Comparison of ENCODE assay signal across 7 cellular contexts in the genomic region with DNA sequence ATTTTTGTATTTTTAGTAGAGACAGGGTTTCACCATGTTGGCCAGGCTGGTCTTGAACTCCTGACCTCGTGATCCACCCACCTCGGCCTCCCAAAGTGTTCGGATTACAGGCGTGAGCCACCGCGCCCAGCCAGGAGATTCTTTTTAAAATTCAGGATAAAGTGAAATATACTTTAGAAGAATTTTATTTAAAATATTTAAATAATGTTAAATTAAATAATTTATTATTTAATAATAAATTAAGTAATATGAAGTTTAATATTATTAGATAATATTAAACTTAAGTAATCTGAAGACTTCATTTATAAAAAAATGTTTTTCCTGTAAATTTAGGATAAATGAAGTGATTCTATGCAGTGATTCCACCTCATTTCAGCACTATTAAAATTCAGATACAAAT.
DNase-seq lines count a peak whose midpoint lies in the region; ATAC-seq, FAIRE-seq and TF ChIP-seq lines count a peak whose summit lies in the region.
"Not testable (repeated sequence)": the region's sequence is repeated elsewhere in the genome, so short reads cannot be mapped to it uniquely, and the experiment has no call there.

No MANE protein-coding gene starts in this region.

- peak overlapping the region; percentile 99 for H3K27ac ChIP-seq in OCI-LY3 (ENCODE audit: low read length)
- not testable (repeated sequence) for H3K27ac ChIP-seq in kidney (ENCODE audit: low read depth in 2 of 2, low read length in 2 of 2)

- not testable (repeated sequence) for H3K4me3 ChIP-seq in OCI-LY3 (ENCODE audit: low read length); kidney (ENCODE audit: low read length in 2 of 2)

- not testable (repeated sequence) for H3K27ac Mint-ChIP-seq in WTC11

- intact Hi-C loops in kidney (cut with DNase I), result not testable (repeated sequence)

- not testable (repeated sequence) for H3K79me2 ChIP-seq in OCI-LY3 (ENCODE audit: low read length)

- H2AFZ ChIP-seq in OCI-LY3 (ENCODE audit: low read depth, low read length), result not testable (repeated sequence)

- not testable (repeated sequence) for H3K9me3 Mint-ChIP-seq in WTC11

- not testable (repeated sequence) for H3K36me3 ChIP-seq in OCI-LY3 (replicated peaks; ENCODE audit: low read depth, low read length); kidney (ENCODE audit: control insufficient read depth in 1 of 2, insufficient read depth in 2 of 2, low read length in 2 of 2)

- H3K4me3 Mint-ChIP-seq in WTC11, result not testable (repeated sequence)

- peak overlapping the region; percentile 72; the same call in 1 of the 2 replicates for H3K9ac ChIP-seq in OCI-LY3 (ENCODE audit: low read length)
- H3K9ac ChIP-seq in kidney (ENCODE audit: low read length in 2 of 2), result not testable (repeated sequence)

- peaks cover 50% of the 10 kb centered on the region for H3K4me1 Mint-ChIP-seq in WTC11

- H3K9me3 ChIP-seq in OCI-LY3 (ENCODE audit: insufficient read depth, low read length); kidney (ENCODE audit: control insufficient read depth in 1 of 2, low read length in 2 of 2): not testable (repeated sequence)

- ATAC-seq in WTC11, result not testable (repeated sequence)

- POLR2A ChIA-PET in WTC11 (lab: Charles Lee), result not testable (repeated sequence)

- not testable (repeated sequence) for DNase-seq in WTC11 (ENCODE audit: low spot score); frontal cortex (ENCODE audit: low spot score in 2 of 2); kidney

- H3K4me1 ChIP-seq in OCI-LY3 (ENCODE audit: low read length), result peaks cover 55% of the 10 kb centered on the region
- H3K4me1 ChIP-seq in kidney (ENCODE audit: control insufficient read depth in 1 of 2, insufficient read depth in 1 of 2, low read depth in 1 of 2, low read length in 2 of 2), result not testable (repeated sequence)

- peak overlapping the region; percentile 20 for H3K4me2 ChIP-seq in OCI-LY3 (ENCODE audit: low read length)

- peak; percentile 70 for FAIRE-seq in A204.1 (lab: Jason Lieb, UNC)
- peak; percentile 89 for FAIRE-seq in G401.6 (lab: Jason Lieb, UNC)
- FAIRE-seq in TTC549 (lab: Jason Lieb, UNC), result peak; percentile 60
- peak; percentile 85 for FAIRE-seq in frontal cortex (lab: Jason Lieb, UNC)
- peak; percentile 85 for FAIRE-seq in kidney (lab: Jason Lieb, UNC)

- H3K36me3 Mint-ChIP-seq in WTC11, result not testable (repeated sequence)

- CTCF ChIA-PET in WTC11 (lab: Charles Lee), result not testable (repeated sequence)

- not testable (repeated sequence) for TF ChIP-seq CTCF in OCI-LY3 (IDR thresholded peaks at IDR 0.05; ENCODE audit: low read depth, low read length); WTC11 (IDR thresholded peaks at IDR 0.05); kidney (IDR thresholded peaks at IDR 0.05; ENCODE audit: borderline replicate concordance, extremely low read depth, insufficient read depth)

- not testable (repeated sequence) for H3K27me3 Mint-ChIP-seq in WTC11 (ENCODE audit: low read depth)

- not testable (repeated sequence) for H3K27me3 ChIP-seq in OCI-LY3 (ENCODE audit: low read depth, low read length)

- not testable (repeated sequence) for H4K20me1 ChIP-seq in OCI-LY3 (ENCODE audit: insufficient read depth, low read length)

TF ChIP-seq in WTC11, 78 proteins besides CTCF, POLR2A, EP300 and RAD21:
- peak; percentile 98 for TF ChIP-seq HMGA2 (CRISPR knock-in tag; IDR thresholded peaks at IDR 0.05)
